In the genomic region with DNA sequence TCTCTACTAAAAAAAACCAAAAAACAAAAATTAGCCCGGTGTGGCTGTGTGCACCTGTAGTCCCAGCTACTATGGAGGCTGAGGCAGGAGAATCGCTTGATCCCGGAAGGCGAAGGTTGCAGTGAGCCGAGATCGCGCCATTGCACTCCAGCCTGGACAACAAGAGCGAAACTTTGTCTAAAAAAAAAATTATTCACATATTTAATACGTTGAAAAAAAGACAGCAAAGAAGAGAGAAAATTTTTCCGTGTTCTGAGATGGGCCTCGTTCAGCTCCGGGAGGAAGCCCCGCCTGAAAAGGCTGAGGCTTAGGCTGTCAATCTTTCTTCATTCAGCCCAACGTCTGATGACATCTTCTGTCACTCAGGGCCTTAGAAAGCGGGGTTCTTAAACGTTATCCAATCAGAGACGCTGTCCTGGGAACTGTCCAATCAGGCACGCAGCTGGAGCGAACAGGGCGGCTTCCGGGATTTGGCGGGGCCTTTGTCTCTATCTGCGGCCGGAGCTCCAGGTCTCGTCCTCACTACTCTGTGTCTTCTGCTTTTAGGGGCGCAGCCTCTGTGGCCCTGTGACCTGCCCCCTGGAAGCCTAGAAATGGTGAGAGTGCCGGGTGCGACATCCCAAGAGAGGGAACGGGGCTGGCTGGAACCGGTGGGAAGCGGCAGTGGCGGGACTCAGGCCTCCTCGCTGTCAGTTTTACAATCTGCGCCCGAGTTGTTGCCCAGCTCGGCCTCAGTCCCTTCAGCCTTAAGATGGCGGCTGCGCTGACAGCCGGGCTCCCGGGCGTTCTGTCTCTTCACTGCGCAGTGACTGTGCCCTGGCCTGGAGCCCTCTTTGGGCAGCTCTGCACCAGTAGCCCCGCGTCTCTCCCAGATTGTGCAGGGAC, we compare ENCODE assay signal across 8 cellular contexts. TPM values are rescaled to one million over a fixed set of nuclear protein-coding genes. Genes with fewer than 3 reads are reported as not detected.
DNase-seq lines count a peak whose midpoint lies in the region; ATAC-seq, FAIRE-seq and TF ChIP-seq lines count a peak whose summit lies in the region.

A gene (plus strand): TSS at position 485 of the 885 bp plus-strand sequence. CDS start 109 bp downstream, at position 594.

- peaks cover 17% of the 10 kb centered on the region for H3K4me1 Mint-ChIP-seq in activated CD8-positive, alpha-beta memory T cell treated with anti-CD3 and anti-CD28 coated beads, Interleukin-2, amount 10 ng/mL, durations not matched to agents 7 days and 5 days

- peaks cover 21% of the 10 kb centered on the region for H3K9me3 Mint-ChIP-seq in activated CD8-positive, alpha-beta memory T cell treated with anti-CD3 and anti-CD28 coated beads, Interleukin-2, amount 10 ng/mL, durations not matched to agents 7 days and 5 days (ENCODE audit: low read depth)

- H3K4me3 Mint-ChIP-seq in activated CD8-positive, alpha-beta memory T cell treated with anti-CD3 and anti-CD28 coated beads, Interleukin-2, amount 10 ng/mL, durations not matched to agents 7 days and 5 days = peak within 1 kb of the TSS; percentile 92

- peak; percentile 97 for FAIRE-seq in endometrium (lab: Jason Lieb, UNC)

- TF ChIP-seq CTCF in AG09319 (IDR thresholded peaks at IDR 0.05; ENCODE audit: low read depth, low read length) = no peak

- DNase-seq in AG09319 (ENCODE audit: extremely low read depth, low read depth) = peak; percentile 88
- peak; percentile 80 for DNase-seq in NCI-H748 treated with DMSO at 0.1 percent for 48 hours (lab: John Stamatoyannopoulos, UW)
- DNase-seq in activated CD8-positive, alpha-beta memory T cell treated with anti-CD3 and anti-CD28 coated beads, Interleukin-2, amount 10 ng/mL, durations not matched to agents 7 days and 5 days = peak; percentile 94
- DNase-seq in middle frontal gyrus (ENCODE audit: extremely low spot score, low spot score) = peak; percentile 92
- DNase-seq in stimulated activated CD8-positive, alpha-beta memory T cell treated with anti-CD3 and anti-CD28 coated beads, Interleukin-2, amount 100 ng/mL, for 48 hours (ENCODE audit: low read depth in 2 of 2) = peak; percentile 67 to 76

- ATAC-seq in GM18909 (IDR thresholded peaks at IDR 0.05; ENCODE audit: poor library complexity, unreplicated experiment) = peak; percentile 98
- ATAC-seq in HG03139 (IDR thresholded peaks at IDR 0.05; ENCODE audit: unreplicated experiment) = peak; percentile 97
- peak; percentile 98 for ATAC-seq in activated CD8-positive, alpha-beta memory T cell treated with anti-CD3 and anti-CD28 coated beads, Interleukin-2, amount 10 ng/mL, durations not matched to agents 7 days and 5 days

- no peaks in the 10 kb centered on the region for H3K27me3 Mint-ChIP-seq in activated CD8-positive, alpha-beta memory T cell treated with anti-CD3 and anti-CD28 coated beads, Interleukin-2, amount 10 ng/mL, durations not matched to agents 7 days and 5 days

- H3K36me3 Mint-ChIP-seq in activated CD8-positive, alpha-beta memory T cell treated with anti-CD3 and anti-CD28 coated beads, Interleukin-2, amount 10 ng/mL, durations not matched to agents 7 days and 5 days = peaks cover 49% of the 10 kb centered on the region

- CTCF ChIA-PET in activated CD8-positive, alpha-beta memory T cell treated with anti-CD3 and anti-CD28 coated beads, Interleukin-2, amount 10 ng/mL, durations not matched to agents 7 days and 5 days (lab: Charles Lee) = interaction anchor here (0.8 to 1.2 kb wide), 3 partner anchors 47 to 228 kb away, joined by 3 to 5 read pairs (median 3); a partner anchor contains a TSS

- peak within 1 kb of the TSS; percentile 97 for H3K27ac Mint-ChIP-seq in activated CD8-positive, alpha-beta memory T cell treated with anti-CD3 and anti-CD28 coated beads, Interleukin-2, amount 10 ng/mL, durations not matched to agents 7 days and 5 days

RNA-seq across cellular contexts. Expression of the gene that starts here (rescaled TPM):
- total RNA-seq in activated CD8-positive, alpha-beta memory T cell treated with anti-CD3 and anti-CD28 coated beads, Interleukin-2, amount 10 ng/mL, durations not matched to agents 7 days and 5 days = 10 to 100 TPM; 14.2 to 18.1 TPM

Comparison
In these comparisons a context has a peak if more than half of its experiments do, and no peak if none do; other contexts are left out.
1. Peak in every context shown above with its lines: DNase-seq and ATAC-seq.